Comparison of ENCODE assay signal across 25 cellular contexts in genomic region chr11:36532908-36533601, GRCh38. TPM values are rescaled to one million over a fixed set of nuclear protein-coding genes. Genes with fewer than 3 reads are reported as not detected.
DNase-seq lines count a peak whose midpoint lies in the region; ATAC-seq and TF ChIP-seq lines count a peak whose summit lies in the region.
"Had no signal": no experiment of that assay in that cellular context is flagged by ENCODE, and none has a peak within 500 bp of the region (broad histone marks: within the 10 kb centered on the region; RNA-seq: fewer than 3 reads in every experiment).

No MANE protein-coding gene starts in this region.

- intact Hi-C loops in Caco-2 (cut with micrococcal nuclease; ENCODE audit: unreplicated experiment) = loop anchor here (5.0 kb wide), 1 partner anchor 279 kb away; no protein-coding TSS in a partner anchor

- TF ChIP-seq CTCF in GM23338 (conservative IDR thresholded peaks at IDR 0.05; ENCODE audit: low read depth in 2 of 2) = no peak
- TF ChIP-seq CTCF in choroid plexus epithelial cell (conservative IDR thresholded peaks at IDR 0.05; ENCODE audit: low read depth, low read length) = no peak
- TF ChIP-seq CTCF in neural progenitor cell (IDR thresholded peaks at IDR 0.05) = no peak
- no peak for TF ChIP-seq CTCF in Caco-2 (IDR thresholded peaks at IDR 0.05; ENCODE audit: insufficient read depth in 1 of 2, low read depth in 1 of 2, low read length in 1 of 2, severe bottlenecking in 1 of 2, unreplicated experiment in 1 of 2)

- H3K9me3 ChIP-seq in neural progenitor cell (ENCODE audit: low read depth) = no peaks in the 10 kb centered on the region
- H3K9me3 ChIP-seq in Caco-2 = no peaks in the 10 kb centered on the region
- H3K9me3 ChIP-seq: gastrocnemius medialis, stomach had no signal

- no peaks in the 10 kb centered on the region for H3K9me2 ChIP-seq in GM23338 (ENCODE audit: insufficient read depth)

- H3K79me2 ChIP-seq in GM23338 (replicated peaks; ENCODE audit: insufficient read depth) (no peaks in the 10 kb centered on the region), neural progenitor cell (ENCODE audit: low read depth) (no peaks in the 10 kb centered on the region)

- POLR2A ChIA-PET in Caco-2 (lab: Charles Lee) = no interaction called here

- no peaks in the 10 kb centered on the region for H3K4me1 ChIP-seq in GM23338 (ENCODE audit: insufficient read depth)
- no peaks in the 10 kb centered on the region for H3K4me1 ChIP-seq in neural progenitor cell
- no peaks in the 10 kb centered on the region for H3K4me1 ChIP-seq in Caco-2
- H3K4me1 ChIP-seq: gastrocnemius medialis, stomach had no signal

- peak; percentile 34 for DNase-seq in GM23338 (ENCODE audit: low spot score)
- peak; percentile 54 for DNase-seq in OCI-M1 (lab: John Stamatoyannopoulos, UW)
- peak; percentile 68 for DNase-seq in choroid plexus epithelial cell (ENCODE audit: low read depth)
- no peak for DNase-seq in neural progenitor cell (ENCODE audit: low spot score)
- DNase-seq in Caco-2 = no peak
- no peak for DNase-seq in NCI-H1417 (lab: John Stamatoyannopoulos, UW)
- DNase-seq: activated naive CD4-positive, alpha-beta T cell treated with anti-CD3 and anti-CD28 coated beads, Interleukin-2, amount 10 ng/mL, durations not matched to agents 7 days and 5 days; activated T-cell treated with anti-CD3 and anti-CD28 coated beads, Interleukin-2, amount 50 U/mL, for 24 hours; anterior cingulate cortex; DND-41; erythroblast; gastrocnemius medialis; H7; kidney glomerular epithelial cell; NCI-H1105; NCI-H524; SIG-M5; stimulated activated CD4-positive, alpha-beta T cell treated with anti-CD3 and anti-CD28 coated beads, Interleukin-4, amount 100 ng/mL, for 24 hours; stomach had no signal

- no TSS peak for BruUV-seq in Caco-2 (replicated peaks; lab: Mats Ljungman, UMichigan)

- no peak overlapping the region for H3K27ac Mint-ChIP-seq in GM23338
- H3K27ac Mint-ChIP-seq in neural progenitor cell = no peak overlapping the region
- no peak overlapping the region for H3K27ac Mint-ChIP-seq in Caco-2 (ENCODE audit: unreplicated experiment)
- H3K27ac Mint-ChIP-seq: activated naive CD4-positive, alpha-beta T cell treated with anti-CD3 and anti-CD28 coated beads, Interleukin-2, amount 10 ng/mL, durations not matched to agents 7 days and 5 days; activated T-cell treated with anti-CD3 and anti-CD28 coated beads, Interleukin-2, amount 50 U/mL, for 24 hours had no signal

- H3K27me3 Mint-ChIP-seq in GM23338 (ENCODE audit: insufficient read depth, low read depth, poor library complexity) (no peaks in the 10 kb centered on the region), neural progenitor cell (ENCODE audit: insufficient read depth, low read depth) (no peaks in the 10 kb centered on the region), Caco-2 (ENCODE audit: insufficient read depth, unreplicated experiment) (peaks cover 3% of the 10 kb centered on the region)

- CTCF ChIA-PET in Caco-2 (lab: Charles Lee) = no interaction called here

- H3K27me3 ChIP-seq in GM23338 (ENCODE audit: insufficient read depth) (no peaks in the 10 kb centered on the region), neural progenitor cell (no peaks in the 10 kb centered on the region), Caco-2 (replicated peaks; ENCODE audit: control insufficient read depth, insufficient read depth, low read length) (no peaks in the 10 kb centered on the region)
- H3K27me3 ChIP-seq: gastrocnemius medialis, stomach had no signal

- no peaks in the 10 kb centered on the region for H4K20me1 ChIP-seq in GM23338 (replicated peaks; ENCODE audit: insufficient read depth)
- no peaks in the 10 kb centered on the region for H4K20me1 ChIP-seq in neural progenitor cell (ENCODE audit: low read depth)

- no peak for ATAC-seq in GM23338
- no peak for ATAC-seq in GM21825 (IDR thresholded peaks at IDR 0.05; ENCODE audit: unreplicated experiment)
- ATAC-seq: activated CD4-positive, CD25-positive, alpha-beta regulatory T cell treated with anti-CD3 and anti-CD28 coated beads, Interleukin-2, amount 50 U/mL, for 24 hours; gastrocnemius medialis had no signal

- H3K9ac ChIP-seq in neural progenitor cell = no peak overlapping the region

- H3K4me2 ChIP-seq in GM23338 (no peak overlapping the region), neural progenitor cell (no peak overlapping the region)
- H3K4me2 ChIP-seq: smooth muscle cell had no signal

- no peaks in the 10 kb centered on the region for H3F3A ChIP-seq in GM23338 (replicated peaks; ENCODE audit: low read depth)
- H3F3A ChIP-seq in neural progenitor cell (ENCODE audit: low read depth) = no peaks in the 10 kb centered on the region

- H2AFZ ChIP-seq in GM23338 (0 out of 2 replicates have a peak overlapping the region, but pooled peaks have one; percentile 18), neural progenitor cell (replicated peaks) (peak overlapping the region; percentile 67)

- H3K4me3 ChIP-seq in GM23338 (no peak overlapping the region), choroid plexus epithelial cell (ENCODE audit: low read depth, low read length) (no peak overlapping the region), neural progenitor cell (no peak overlapping the region), Caco-2 (ENCODE audit: low read depth, low read length) (no peak overlapping the region)
- H3K4me3 ChIP-seq: gastrocnemius medialis, smooth muscle cell, stomach had no signal

- H3K4me3 Mint-ChIP-seq in GM23338 (no peak overlapping the region), neural progenitor cell (no peak overlapping the region), Caco-2 (ENCODE audit: unreplicated experiment) (no peak overlapping the region)
- H3K4me3 Mint-ChIP-seq: activated naive CD4-positive, alpha-beta T cell treated with anti-CD3 and anti-CD28 coated beads, Interleukin-2, amount 10 ng/mL, durations not matched to agents 7 days and 5 days; activated T-cell treated with anti-CD3 and anti-CD28 coated beads, Interleukin-2, amount 50 U/mL, for 24 hours; central memory CD8-positive, alpha-beta T cell; neural crest cell had no signal

- H3K9me3 Mint-ChIP-seq in GM23338 = 0 out of 3 replicates have a peak, but pooled peaks cover 3% of the 10 kb centered on the region
- peaks cover 4% of the 10 kb centered on the region for H3K9me3 Mint-ChIP-seq in neural progenitor cell
- H3K9me3 Mint-ChIP-seq in Caco-2 (ENCODE audit: unreplicated experiment) = peaks cover 9% of the 10 kb centered on the region
- H3K9me3 Mint-ChIP-seq: activated naive CD4-positive, alpha-beta T cell treated with anti-CD3 and anti-CD28 coated beads, Interleukin-2, amount 10 ng/mL, durations not matched to agents 7 days and 5 days; activated T-cell treated with anti-CD3 and anti-CD28 coated beads, Interleukin-2, amount 50 U/mL, for 24 hours; central memory CD8-positive, alpha-beta T cell had no signal

- no peaks in the 10 kb centered on the region for H3K4me1 Mint-ChIP-seq in GM23338
- no peaks in the 10 kb centered on the region for H3K4me1 Mint-ChIP-seq in neural progenitor cell
- H3K4me1 Mint-ChIP-seq in Caco-2 (ENCODE audit: low read depth, unreplicated experiment) = no peaks in the 10 kb centered on the region
- H3K4me1 Mint-ChIP-seq: activated naive CD4-positive, alpha-beta T cell treated with anti-CD3 and anti-CD28 coated beads, Interleukin-2, amount 10 ng/mL, durations not matched to agents 7 days and 5 days; central memory CD8-positive, alpha-beta T cell; neural crest cell had no signal

- H3K36me3 ChIP-seq in GM23338 (ENCODE audit: insufficient read depth) (no peaks in the 10 kb centered on the region), neural progenitor cell (no peaks in the 10 kb centered on the region), Caco-2 (ENCODE audit: control insufficient read depth, insufficient read depth, low read length) (no peaks in the 10 kb centered on the region)
- H3K36me3 ChIP-seq: gastrocnemius medialis, stomach had no signal

- H3K27ac ChIP-seq in GM23338 (ENCODE audit: low read depth) = no peak overlapping the region
- H3K27ac ChIP-seq in neural progenitor cell = no peak overlapping the region
- H3K27ac ChIP-seq: gastrocnemius medialis, stomach had no signal

- H3K36me3 Mint-ChIP-seq in GM23338 (ENCODE audit: low read depth) (no peaks in the 10 kb centered on the region), neural progenitor cell (no peaks in the 10 kb centered on the region), Caco-2 (ENCODE audit: insufficient read depth, unreplicated experiment) (no peaks in the 10 kb centered on the region)
- H3K36me3 Mint-ChIP-seq: activated naive CD4-positive, alpha-beta T cell treated with anti-CD3 and anti-CD28 coated beads, Interleukin-2, amount 10 ng/mL, durations not matched to agents 7 days and 5 days had no signal

RNA-seq across cellular contexts. Expression of gene TRAF6, which starts 23.0 kb away (rescaled TPM):
- 6.4 and 10.5 TPM in 2 replicates for total RNA-seq in GM23338 (2014; rRNA removed; shearing (Covaris generic))
- polyA plus RNA-seq in GM23338 (2016; fragmentation: Nextera tagmentation; extraction: Ambion mirVana) = 4.2 and 4.4 TPM in 2 replicates
- total RNA-seq in neural progenitor cell (ENCODE audit: low replicate concordance) (11.0 and 11.5 TPM in 2 replicates), Caco-2 (2022) (10.9 and 12.7 TPM in 2 replicates)

RNA-seq across cellular contexts. Expression of gene RAG1, which starts 34.8 kb away (rescaled TPM):
- 1.1 and 1.4 TPM in 2 replicates for total RNA-seq in GM23338 (2014; rRNA removed; shearing (Covaris generic))
- polyA plus RNA-seq in GM23338 (2016; fragmentation: Nextera tagmentation; extraction: Ambion mirVana) = 0.26 and 0.89 TPM in 2 replicates
- total RNA-seq in neural progenitor cell (ENCODE audit: low replicate concordance) (0.62 and 0.84 TPM in 2 replicates), Caco-2 (2022) (0.14 and 0.23 TPM in 2 replicates)
- total RNA-seq: OCI-LY7 had no signal

Comparison
In these comparisons a context has a peak if more than half of its experiments do, and no peak if none do; other contexts are left out.
1. DNase-seq: peak in GM23338 (single experiment), OCI-M1 (single experiment) and choroid plexus epithelial cell (single experiment); none in neural progenitor cell (single experiment), Caco-2 (0 of 2) and NCI-H1417 (0 of 3).